ENCODE assay signal across 8 cellular contexts in the genomic region with DNA sequence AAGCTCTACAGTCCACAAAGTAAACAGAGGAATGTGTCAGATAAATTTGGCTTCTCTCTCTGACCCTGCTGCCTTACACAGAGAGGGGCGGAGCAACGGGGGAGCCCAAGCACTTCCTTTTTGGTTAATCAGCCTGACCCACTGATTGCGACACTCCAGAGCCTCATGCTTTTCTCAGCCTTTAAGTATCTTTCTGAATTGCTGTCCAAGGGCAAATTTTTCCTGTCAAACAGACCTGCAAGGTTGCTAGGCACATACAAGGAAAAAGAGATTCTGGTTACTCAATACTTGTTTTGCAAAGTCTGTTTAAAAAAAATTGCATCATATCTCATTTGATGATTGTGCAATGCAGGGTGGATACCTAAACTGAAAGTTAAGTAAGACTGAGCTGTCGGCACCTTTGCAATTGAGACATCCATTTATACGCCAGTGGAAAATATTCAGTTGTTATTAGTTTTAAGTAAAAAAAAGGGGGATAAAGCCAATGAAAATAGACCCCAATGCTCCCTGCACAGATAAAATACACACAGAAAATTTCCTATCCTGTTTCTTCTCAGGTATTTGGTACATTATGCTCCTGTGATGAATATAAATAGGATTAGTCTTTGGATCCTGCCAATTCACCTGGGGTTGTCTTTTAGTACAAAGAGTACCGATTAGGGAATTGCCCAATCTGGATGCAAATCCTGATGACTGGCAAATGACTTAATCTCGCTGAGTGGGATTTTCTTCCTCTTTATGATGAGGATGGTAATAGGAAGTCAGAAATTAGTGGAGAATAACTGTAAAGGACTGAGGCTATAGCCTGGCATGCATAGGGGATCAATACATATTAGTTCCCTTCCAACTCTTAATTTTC.
DNase-seq lines count a peak whose midpoint lies in the region; ATAC-seq and TF ChIP-seq lines count a peak whose summit lies in the region.

No MANE protein-coding gene starts in this region.

- intact Hi-C loops in PC-3 (cut with micrococcal nuclease), result loop anchor here (10.0 kb wide), 2 partner anchors 592 to 622 kb away; no protein-coding TSS in a partner anchor
- intact Hi-C loops in posterior vena cava (cut with DNase I), result no loop called here

- ATAC-seq in HG03066 (IDR thresholded peaks at IDR 0.05; ENCODE audit: low read depth, unreplicated experiment), result peak; percentile 94
- peak; percentile 97 for ATAC-seq in PC-3
- peak; percentile 92 to 93 for ATAC-seq in activated T-cell treated with anti-CD3 and anti-CD28 coated beads, Interleukin-2, amount 50 U/mL, for 4 hours

- no peak for TF ChIP-seq CTCF in PC-3 (conservative IDR thresholded peaks at IDR 0.05; ENCODE audit: low read depth, low read length)
- no peak for TF ChIP-seq CTCF in foreskin fibroblast (IDR thresholded peaks at IDR 0.05; ENCODE audit: low read depth, low read length)

- H3K27me3 ChIP-seq in PC-3 (ENCODE audit: low read length), result no peaks in the 10 kb centered on the region

- H3K9ac ChIP-seq in PC-3 (ENCODE audit: low read length), result peak overlapping the region; percentile 35

- 46% methylated on average over 7 of the region's 7 CpGs for WGBS in urinary bladder

- H3K4me3 ChIP-seq in PC-3 (ENCODE audit: low read length), result peak overlapping the region; percentile 61
- H3K4me3 ChIP-seq in foreskin fibroblast (ENCODE audit: low read depth in 1 of 2, low read length in 2 of 2), result no peak overlapping the region
- H3K4me3 ChIP-seq in urinary bladder (ENCODE audit: low read depth, low read length), result no peak overlapping the region

- peak overlapping the region; percentile 80 for H3K4me2 ChIP-seq in PC-3 (ENCODE audit: low read length)

- H3K9me3 ChIP-seq in PC-3 (ENCODE audit: low read length), result no peaks in the 10 kb centered on the region

- no peaks in the 10 kb centered on the region for H3K36me3 Mint-ChIP-seq in activated T-cell treated with anti-CD3 and anti-CD28 coated beads, Interleukin-2, amount 50 U/mL, for 4 hours (ENCODE audit: insufficient read depth)

- POLR2A ChIA-PET in PC-3 (lab: Charles Lee; ENCODE audit: unreplicated experiment), result no interaction called here

- peaks cover 46% of the 10 kb centered on the region for H3K4me1 Mint-ChIP-seq in activated T-cell treated with anti-CD3 and anti-CD28 coated beads, Interleukin-2, amount 50 U/mL, for 4 hours (ENCODE audit: low read depth)

- H4K20me1 ChIP-seq in PC-3 (ENCODE audit: low read length), result no peaks in the 10 kb centered on the region

- no peaks in the 10 kb centered on the region for H3K79me2 ChIP-seq in PC-3 (ENCODE audit: low read length)

- H3K36me3 ChIP-seq in PC-3 (ENCODE audit: low read depth, low read length) (no peaks in the 10 kb centered on the region), urinary bladder (ENCODE audit: insufficient read depth) (no peaks in the 10 kb centered on the region)

- no peaks in the 10 kb centered on the region for H3K9me3 Mint-ChIP-seq in activated T-cell treated with anti-CD3 and anti-CD28 coated beads, Interleukin-2, amount 50 U/mL, for 4 hours

- H3F3A ChIP-seq in PC-3 (ENCODE audit: low read length, unreplicated experiment), result no peaks in the 10 kb centered on the region

- CTCF ChIA-PET in PC-3 (lab: Charles Lee), result interaction anchor here (1.3 kb wide), 1 partner anchor 260 kb away, joined by 3 read pairs; no protein-coding TSS in a partner anchor

- H3K27me3 Mint-ChIP-seq in activated T-cell treated with anti-CD3 and anti-CD28 coated beads, Interleukin-2, amount 50 U/mL, for 4 hours (ENCODE audit: low read depth), result no peaks in the 10 kb centered on the region

- H2AFZ ChIP-seq in PC-3 (ENCODE audit: low read length), result peak overlapping the region; percentile 91

- H3K4me1 ChIP-seq in PC-3 (ENCODE audit: insufficient read depth, low read length) (peaks cover 15% of the 10 kb centered on the region), urinary bladder (ENCODE audit: insufficient read depth) (no peaks in the 10 kb centered on the region)

- H3K4me3 Mint-ChIP-seq in activated T-cell treated with anti-CD3 and anti-CD28 coated beads, Interleukin-2, amount 50 U/mL, for 4 hours, result peak overlapping the region; percentile 77

- peak; percentile 82 for DNase-seq in NK-92 treated with Interleukin-12 subunit alpha and Interleukin-12 subunit beta, amount 100 ng/mL, for 24 hours (lab: John Stamatoyannopoulos, UW)
- DNase-seq in NK-92 (lab: John Stamatoyannopoulos, UW; ENCODE audit: unreplicated experiment) (no peak), PC-3 (peak; percentile 92), foreskin fibroblast (peak; percentile 99), posterior vena cava (ENCODE audit: low spot score) (peak; percentile 94)
- peak; percentile 51 for DNase-seq in activated T-cell treated with anti-CD3 and anti-CD28 coated beads, Interleukin-2, amount 50 U/mL, for 4 hours

- H3K9me2 ChIP-seq in PC-3 (replicated peaks; ENCODE audit: low read length), result no peaks in the 10 kb centered on the region

- no TSS peak for BruUV-seq in PC-3 (replicated peaks; lab: Mats Ljungman, UMichigan)

- H3K27ac ChIP-seq in PC-3 (ENCODE audit: low read length), result peak overlapping the region; percentile 84
- H3K27ac ChIP-seq in urinary bladder (ENCODE audit: low read depth), result peak overlapping the region; percentile 49
